ENCODE assay signal across 10 cellular contexts in genomic region chr6:96925290-96925687, GRCh38. TPM values are rescaled to one million over a fixed set of nuclear protein-coding genes. Genes with fewer than 3 reads are reported as not detected.
DNase-seq lines count a peak whose midpoint lies in the region; ATAC-seq and TF ChIP-seq lines count a peak whose summit lies in the region.
"Had no signal": no experiment of that assay in that cellular context is flagged by ENCODE, and none has a peak within 500 bp of the region (broad histone marks: within the 10 kb centered on the region; RNA-seq: fewer than 3 reads in every experiment).

No MANE protein-coding gene starts in this region.

- TF ChIP-seq CTCF in Loucy (conservative IDR thresholded peaks at IDR 0.05; ENCODE audit: low read length) (no peak), coronary artery (IDR thresholded peaks at IDR 0.05) (no peak), nephron (IDR thresholded peaks at IDR 0.05; ENCODE audit: unreplicated experiment in 3 of 3) (no peak), GM13976 (IDR thresholded peaks at IDR 0.05; ENCODE audit: borderline replicate concordance, control extremely low read depth, extremely low read depth, insufficient read depth, missing control alignments) (no peak), thyroid gland (IDR thresholded peaks at IDR 0.05) (no peak)

- in situ Hi-C loops in GM13976 (cut with MboI; ENCODE audit: low sequenced_read_pairs, unreplicated experiment), result no loop called here

- WGBS in thyroid gland, 2 donors, result 40 to 43% methylated on average over 8 of the region's 8 CpGs

- no peaks in the 10 kb centered on the region for H3K9me2 ChIP-seq in Loucy (replicated peaks; ENCODE audit: low read depth, low read length)

- H2AFZ ChIP-seq in Loucy (ENCODE audit: low read length), result peak overlapping the region; percentile 92; the same call in 1 of the 2 replicates

- peaks cover 5 to 39% (median 26%) of the 10 kb centered on the region in 4 donors for H3K4me1 Mint-ChIP-seq in CD4-positive, CD25-positive, alpha-beta regulatory T cell
- peaks cover 13% of the 10 kb centered on the region for H3K4me1 Mint-ChIP-seq in nephron

- H3K4me3 ChIP-seq in CD4-positive, CD25-positive, alpha-beta regulatory T cell (ENCODE audit: low read depth, low read length), result peak overlapping the region; percentile 86
- H3K4me3 ChIP-seq in Loucy (ENCODE audit: low read length, poor library complexity, severe bottlenecking), result peak overlapping the region; percentile 80
- H3K4me3 ChIP-seq in coronary artery, result peak overlapping the region; percentile 89
- peak overlapping the region in 1 of 3 donors; percentile 46 for H3K4me3 ChIP-seq in thyroid gland (replicated peaks in 1 of 3)

- peak overlapping the region; percentile 68 for H3K4me2 ChIP-seq in Loucy (ENCODE audit: low read depth, low read length, poor library complexity, severe bottlenecking)

- H3K4me1 ChIP-seq in CD4-positive, CD25-positive, alpha-beta regulatory T cell (ENCODE audit: control insufficient read depth, insufficient read depth, low read length, poor library complexity, severe bottlenecking), result peaks cover 24% of the 10 kb centered on the region
- H3K4me1 ChIP-seq in Loucy (ENCODE audit: insufficient read depth, low read length, poor library complexity, severe bottlenecking) (peaks cover 13% of the 10 kb centered on the region), thyroid gland (peaks cover 3 to 7% of the 10 kb centered on the region in 2 donors)

- no peak for DNase-seq in CD4-positive, CD25-positive, alpha-beta regulatory T cell
- DNase-seq in coronary artery (ENCODE audit: low spot score) (no peak), NCI-H1694 (lab: John Stamatoyannopoulos, UW) (no peak), GM13976 (ENCODE audit: low spot score) (no peak), thyroid gland (no peak), HPDE6-E6E7 (ENCODE audit: extremely low spot score) (no peak)
- DNase-seq: stimulated activated CD4-positive, alpha-beta T cell treated with anti-CD3 and anti-CD28 coated beads, Interleukin-2, amount 100 ng/mL, for 48 hours had no signal

- H4K20me1 ChIP-seq in Loucy (ENCODE audit: insufficient read depth, low read length, poor library complexity, severe bottlenecking), result no peaks in the 10 kb centered on the region

- H3K27ac ChIP-seq in CD4-positive, CD25-positive, alpha-beta regulatory T cell (ENCODE audit: insufficient read depth, low read length, poor library complexity, severe bottlenecking), result peak overlapping the region; percentile 95
- H3K27ac ChIP-seq in coronary artery (peak overlapping the region in 1 of 2 donors; percentile 87), thyroid gland (no peak overlapping the region)
- H3K27ac ChIP-seq: RWPE1 had no signal

- H3K36me3 Mint-ChIP-seq in CD4-positive, CD25-positive, alpha-beta regulatory T cell, result no peaks in the 10 kb centered on the region
- H3K36me3 Mint-ChIP-seq in nephron (ENCODE audit: low read depth), result no peaks in the 10 kb centered on the region

- no peak for ATAC-seq in CD4-positive, CD25-positive, alpha-beta regulatory T cell (ENCODE audit: low read depth in 2 of 2)

- no peak for TF ChIP-seq POLR2A in thyroid gland (IDR thresholded peaks at IDR 0.05)

- H3K79me2 ChIP-seq in Loucy (ENCODE audit: insufficient read depth, low read length), result no peaks in the 10 kb centered on the region

- intact Hi-C loops in thyroid gland (cut with DNase I), result no loop called here

- H3K27ac Mint-ChIP-seq in CD4-positive, CD25-positive, alpha-beta regulatory T cell, result peak overlapping the region; percentile 92 to 98 (median 96)
- H3K27ac Mint-ChIP-seq in nephron, result peak overlapping the region; percentile 33 to 56 (median 50)

- no peaks in the 10 kb centered on the region for H3K9me3 ChIP-seq in CD4-positive, CD25-positive, alpha-beta regulatory T cell (ENCODE audit: control insufficient read depth in 2 of 2, low read length in 2 of 2)
- no peaks in the 10 kb centered on the region for H3K9me3 ChIP-seq in Loucy (ENCODE audit: insufficient read depth, low read depth, low read length)
- H3K9me3 ChIP-seq in thyroid gland, result no peaks in the 10 kb centered on the region

- H3K9me3 Mint-ChIP-seq in CD4-positive, CD25-positive, alpha-beta regulatory T cell, result peaks cover 0 to 2% (median 0%) of the 10 kb centered on the region in 7 donors
- no peaks in the 10 kb centered on the region for H3K9me3 Mint-ChIP-seq in nephron

- no peaks in the 10 kb centered on the region for H3F3A ChIP-seq in Loucy (ENCODE audit: low read depth)

- H3K27me3 ChIP-seq in CD4-positive, CD25-positive, alpha-beta regulatory T cell (ENCODE audit: control insufficient read depth, insufficient read depth, low read length), result no peaks in the 10 kb centered on the region
- H3K27me3 ChIP-seq in Loucy (ENCODE audit: insufficient read depth, low read length, poor library complexity, severe bottlenecking) (peaks cover 26% of the 10 kb centered on the region), thyroid gland (no peaks in the 10 kb centered on the region)

- no peaks in the 10 kb centered on the region for H3K36me3 ChIP-seq in CD4-positive, CD25-positive, alpha-beta regulatory T cell (ENCODE audit: control insufficient read depth, insufficient read depth, low read length)
- H3K36me3 ChIP-seq in Loucy (ENCODE audit: insufficient read depth, low read length), result no peaks in the 10 kb centered on the region
- H3K36me3 ChIP-seq in thyroid gland, result no peaks in the 10 kb centered on the region

- H3K9ac ChIP-seq in Loucy (ENCODE audit: low read depth, low read length, poor library complexity, severe bottlenecking), result peak overlapping the region; percentile 59

- H3K4me3 Mint-ChIP-seq in CD4-positive, CD25-positive, alpha-beta regulatory T cell, result peak overlapping the region; percentile 93 to 99 (median 95)
- H3K4me3 Mint-ChIP-seq in nephron, result peak overlapping the region; percentile 94 to 96 (median 96)

- H3K27me3 Mint-ChIP-seq in CD4-positive, CD25-positive, alpha-beta regulatory T cell, result peaks cover 24% of the 10 kb centered on the region
- peaks cover 63% of the 10 kb centered on the region for H3K27me3 Mint-ChIP-seq in nephron (ENCODE audit: low read depth)

RNA-seq across cellular contexts. Expression of gene KLHL32, which starts 0.8 kb away (rescaled TPM):
- 1.6 TPM for total RNA-seq in CD4-positive, CD25-positive, alpha-beta regulatory T cell
- 1 to 10 TPM; 1.1 to 2.3 (median 1.6) TPM for polyA plus RNA-seq in CD4-positive, CD25-positive, alpha-beta regulatory T cell
- total RNA-seq in thyroid gland, result 1 to 10 TPM; 1.1 to 2.9 (median 2.3) TPM

RNA-seq across cellular contexts. Expression of gene NDUFAF4, which starts 27.6 kb away (rescaled TPM):
- total RNA-seq in CD4-positive, CD25-positive, alpha-beta regulatory T cell, result 25.6 TPM
- 10 to 100 TPM; 64.2 to 88.7 (median 71.9) TPM for polyA plus RNA-seq in CD4-positive, CD25-positive, alpha-beta regulatory T cell
- 10 to 100 TPM; 17.1 to 34.8 (median 29.2) TPM for total RNA-seq in thyroid gland
